17 cellular contexts compared by ENCODE assay signal in the genomic region with DNA sequence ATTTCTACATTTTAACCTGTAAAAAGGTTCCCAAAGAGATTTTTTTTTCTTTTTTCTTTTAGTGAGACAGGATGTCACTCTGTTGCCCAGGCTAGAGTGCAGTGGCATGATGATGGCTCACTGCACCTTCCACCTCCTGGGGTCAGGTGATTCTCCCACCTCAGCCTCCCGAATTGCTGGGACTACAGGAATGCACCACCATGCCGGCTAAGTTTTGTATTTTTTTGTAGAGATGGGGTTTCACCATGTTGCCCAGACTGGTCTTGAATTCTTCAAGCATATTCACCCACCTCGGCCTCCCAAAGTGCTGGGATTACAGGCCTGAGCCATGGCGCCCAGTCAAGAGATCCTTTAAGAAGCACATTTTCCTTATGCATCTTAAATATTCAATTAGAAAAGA. TPM values are rescaled to one million over a fixed set of nuclear protein-coding genes. Genes with fewer than 3 reads are reported as not detected.
DNase-seq lines count a peak whose midpoint lies in the region; ATAC-seq and TF ChIP-seq lines count a peak whose summit lies in the region.
"Had no signal": no experiment of that assay in that cellular context is flagged by ENCODE, and none has a peak within 500 bp of the region (broad histone marks: within the 10 kb centered on the region; RNA-seq: fewer than 3 reads in every experiment).

No MANE protein-coding gene starts in this region.

- H3K23ac ChIP-seq in trophoblast cell (ENCODE audit: low read length): no peak overlapping the region

- no peaks in the 10 kb centered on the region for H3K27me3 Mint-ChIP-seq in activated naive CD4-positive, alpha-beta T cell treated with anti-CD3 and anti-CD28 coated beads, Interleukin-2, amount 10 ng/mL, durations not matched to agents 7 days and 5 days
- no peaks in the 10 kb centered on the region for H3K27me3 Mint-ChIP-seq in activated naive CD8-positive, alpha-beta T cell
- no peaks in the 10 kb centered on the region for H3K27me3 Mint-ChIP-seq in stimulated activated memory B cell treated with anti-CD40 and anti-IgM and Interleukin-4, amounts not matched to agents 10 μg/mL and 1 μg/mL and 100 μg/mL, for 72 hours
- H3K27me3 Mint-ChIP-seq: dendritic cell treated with granulocyte-macrophage colony-stimulating factor and Interleukin-4, amounts not matched to agents 40 ng/mL and 50 ng/mL, for 4 days had no signal

- no peak overlapping the region for H4K91ac ChIP-seq in trophoblast cell (ENCODE audit: low read depth, low read length)

- H3K36me3 ChIP-seq in OCI-LY1 (ENCODE audit: insufficient read depth, low read length) (peaks cover 90% of the 10 kb centered on the region), trophoblast cell (ENCODE audit: control insufficient read depth in 1 of 2, insufficient read depth in 2 of 2, low read length in 2 of 2) (no peaks in the 10 kb centered on the region)
- H3K36me3 ChIP-seq: gastroesophageal sphincter had no signal

- H2AK5ac ChIP-seq in trophoblast cell (ENCODE audit: low read length): no peak overlapping the region

- H3K4me3 Mint-ChIP-seq in activated naive CD4-positive, alpha-beta T cell treated with anti-CD3 and anti-CD28 coated beads, Interleukin-2, amount 10 ng/mL, durations not matched to agents 7 days and 5 days: peak overlapping the region; percentile 70
- H3K4me3 Mint-ChIP-seq in activated naive CD8-positive, alpha-beta T cell: peak overlapping the region; percentile 88
- H3K4me3 Mint-ChIP-seq in stimulated activated memory B cell treated with anti-CD40 and anti-IgM and Interleukin-4, amounts not matched to agents 10 μg/mL and 1 μg/mL and 100 μg/mL, for 72 hours: peak overlapping the region; percentile 59
- H3K4me3 Mint-ChIP-seq: dendritic cell treated with granulocyte-macrophage colony-stimulating factor and Interleukin-4, amounts not matched to agents 40 ng/mL and 50 ng/mL, for 4 days had no signal

- peaks cover 99% of the 10 kb centered on the region for H3K4me1 ChIP-seq in OCI-LY1 (ENCODE audit: insufficient read depth, low read length, severe bottlenecking)
- H3K4me1 ChIP-seq in trophoblast cell (ENCODE audit: control insufficient read depth in 1 of 2, insufficient read depth in 2 of 2, low read length in 2 of 2): no peaks in the 10 kb centered on the region
- H3K4me1 ChIP-seq: gastroesophageal sphincter had no signal

- DNase-seq in activated naive CD4-positive, alpha-beta T cell treated with anti-CD3 and anti-CD28 coated beads, Interleukin-2, amount 10 ng/mL, durations not matched to agents 7 days and 5 days: no peak
- no peak for DNase-seq in activated naive CD4-positive, alpha-beta T cell treated with anti-CD3 and anti-CD28 coated beads, Interleukin-2, amount 50 U/mL, for 16 hours
- DNase-seq in SIG-M5 (lab: John Stamatoyannopoulos, UW) (no peak), trophoblast cell (no peak)
- DNase-seq: activated CD4-positive, alpha-beta T cell treated with anti-CD3 and anti-CD28 coated beads, Interleukin-2, amount 50 U/mL, for 1 hour; activated effector memory CD4-positive, alpha-beta T cell treated with anti-CD3 and anti-CD28 coated beads, Interleukin-2, amount 50 U/mL, for 16 hours; NCI-H2029 treated with DMSO at 0.1 percent for 48 hours; NCI-H510A; right cardiac atrium; SHP77 had no signal

- peak overlapping the region; percentile 85 for H3K27ac Mint-ChIP-seq in activated naive CD4-positive, alpha-beta T cell treated with anti-CD3 and anti-CD28 coated beads, Interleukin-2, amount 10 ng/mL, durations not matched to agents 7 days and 5 days
- peak overlapping the region; percentile 96 for H3K27ac Mint-ChIP-seq in activated naive CD8-positive, alpha-beta T cell
- H3K27ac Mint-ChIP-seq in stimulated activated memory B cell treated with anti-CD40 and anti-IgM and Interleukin-4, amounts not matched to agents 10 μg/mL and 1 μg/mL and 100 μg/mL, for 72 hours: peak overlapping the region; percentile 66
- H3K27ac Mint-ChIP-seq: dendritic cell treated with granulocyte-macrophage colony-stimulating factor and Interleukin-4, amounts not matched to agents 40 ng/mL and 50 ng/mL, for 4 days had no signal

- no peak overlapping the region for H3K4ac ChIP-seq in trophoblast cell (ENCODE audit: low read depth, low read length)

- H3K4me2 ChIP-seq in OCI-LY1 (ENCODE audit: low read length): peak overlapping the region; percentile 56
- no peak overlapping the region for H3K4me2 ChIP-seq in trophoblast cell (ENCODE audit: low read length)

- H3K4me1 Mint-ChIP-seq in activated naive CD4-positive, alpha-beta T cell treated with anti-CD3 and anti-CD28 coated beads, Interleukin-2, amount 10 ng/mL, durations not matched to agents 7 days and 5 days: peaks cover 85% of the 10 kb centered on the region
- peaks cover 84% of the 10 kb centered on the region for H3K4me1 Mint-ChIP-seq in activated naive CD8-positive, alpha-beta T cell (ENCODE audit: low read depth)
- peaks cover 96% of the 10 kb centered on the region for H3K4me1 Mint-ChIP-seq in stimulated activated memory B cell treated with anti-CD40 and anti-IgM and Interleukin-4, amounts not matched to agents 10 μg/mL and 1 μg/mL and 100 μg/mL, for 72 hours

- peaks cover 100% of the 10 kb centered on the region for H3K79me2 ChIP-seq in OCI-LY1 (ENCODE audit: insufficient read depth, low read length)
- H3K79me2 ChIP-seq in trophoblast cell (ENCODE audit: control insufficient read depth, insufficient read depth, low read length, poor library complexity): no peaks in the 10 kb centered on the region

- H4K8ac ChIP-seq in trophoblast cell (ENCODE audit: low read depth, low read length): no peak overlapping the region

- no peak overlapping the region for H3K18ac ChIP-seq in trophoblast cell (ENCODE audit: low read length)

- H2BK5ac ChIP-seq in trophoblast cell (ENCODE audit: low read depth, low read length, poor library complexity): no peak overlapping the region

- no CpG with 5 or more reads among the region's 4 CpGs for WGBS in trophoblast cell (ENCODE audit: extremely low coverage, insufficient coverage, insufficient read length)

- TF ChIP-seq CTCF in OCI-LY1 (IDR thresholded peaks at IDR 0.05; ENCODE audit: low read length): no peak

- H3K79me1 ChIP-seq in trophoblast cell (ENCODE audit: low read length): no peaks in the 10 kb centered on the region

- H4K20me1 ChIP-seq in OCI-LY1 (ENCODE audit: insufficient read depth, low read length): no peaks in the 10 kb centered on the region

- no peak for ATAC-seq in stimulated activated memory B cell treated with anti-CD40 and anti-IgM and Interleukin-4, amounts not matched to agents 10 μg/mL and 1 μg/mL and 100 μg/mL, for 72 hours
- no peak for ATAC-seq in GM18520 (IDR thresholded peaks at IDR 0.05; ENCODE audit: unreplicated experiment)
- ATAC-seq: gastroesophageal sphincter, right cardiac atrium had no signal

- H2BK120ac ChIP-seq in trophoblast cell (ENCODE audit: insufficient read depth, low read length, poor library complexity): no peak overlapping the region

- no peak overlapping the region for H2BK12ac ChIP-seq in trophoblast cell (ENCODE audit: low read length)

- H3F3A ChIP-seq in OCI-LY1 (ENCODE audit: insufficient read depth, low read length): no peaks in the 10 kb centered on the region

- peak overlapping the region; percentile 48 for H3K4me3 ChIP-seq in OCI-LY1 (ENCODE audit: low read depth, low read length, poor library complexity, severe bottlenecking)
- no peak overlapping the region for H3K4me3 ChIP-seq in trophoblast cell (ENCODE audit: low read depth, low read length)
- H3K4me3 ChIP-seq: gastroesophageal sphincter had no signal

- H3K9me3 ChIP-seq in OCI-LY1 (ENCODE audit: low read length) (no peaks in the 10 kb centered on the region), trophoblast cell (ENCODE audit: insufficient read depth, low read depth, low read length) (no peaks in the 10 kb centered on the region)
- H3K9me3 ChIP-seq: gastroesophageal sphincter had no signal

- peak overlapping the region; percentile 31; the same call in 1 of the 2 replicates for H3K9ac ChIP-seq in OCI-LY1 (ENCODE audit: low read length)
- H3K9ac ChIP-seq in trophoblast cell (ENCODE audit: low read length): no peak overlapping the region

- H3K27ac ChIP-seq in OCI-LY1 (ENCODE audit: low read depth, low read length, poor library complexity, severe bottlenecking): peak overlapping the region; percentile 70
- no peak overlapping the region for H3K27ac ChIP-seq in trophoblast cell (ENCODE audit: low read depth, low read length)
- H3K27ac ChIP-seq: gastroesophageal sphincter had no signal

- H4K12ac ChIP-seq in trophoblast cell (ENCODE audit: low read depth, low read length): no peak overlapping the region

- peaks cover 81% of the 10 kb centered on the region for H3K36me3 Mint-ChIP-seq in activated naive CD4-positive, alpha-beta T cell treated with anti-CD3 and anti-CD28 coated beads, Interleukin-2, amount 10 ng/mL, durations not matched to agents 7 days and 5 days
- H3K36me3 Mint-ChIP-seq in activated naive CD8-positive, alpha-beta T cell: peaks cover 43% of the 10 kb centered on the region
- H3K36me3 Mint-ChIP-seq in stimulated activated memory B cell treated with anti-CD40 and anti-IgM and Interleukin-4, amounts not matched to agents 10 μg/mL and 1 μg/mL and 100 μg/mL, for 72 hours: peaks cover 58% of the 10 kb centered on the region

- no peaks in the 10 kb centered on the region for H3K27me3 ChIP-seq in OCI-LY1 (ENCODE audit: insufficient read depth, low read length)
- H3K27me3 ChIP-seq in trophoblast cell (ENCODE audit: insufficient read depth, low read length): no peaks in the 10 kb centered on the region
- H3K27me3 ChIP-seq: gastroesophageal sphincter had no signal

- no peak overlapping the region for H3K14ac ChIP-seq in trophoblast cell (ENCODE audit: low read length)

- H3K9me2 ChIP-seq in OCI-LY1 (ENCODE audit: low read depth, low read length): no peaks in the 10 kb centered on the region

- H2AFZ ChIP-seq in OCI-LY1 (ENCODE audit: low read length) (no peak overlapping the region), trophoblast cell (ENCODE audit: insufficient read depth, low read length, poor library complexity) (no peak overlapping the region)

- H3K9me3 Mint-ChIP-seq in activated naive CD4-positive, alpha-beta T cell treated with anti-CD3 and anti-CD28 coated beads, Interleukin-2, amount 10 ng/mL, durations not matched to agents 7 days and 5 days: no peaks in the 10 kb centered on the region
- H3K9me3 Mint-ChIP-seq in activated naive CD8-positive, alpha-beta T cell (ENCODE audit: low read depth): no peaks in the 10 kb centered on the region
- no peaks in the 10 kb centered on the region for H3K9me3 Mint-ChIP-seq in stimulated activated memory B cell treated with anti-CD40 and anti-IgM and Interleukin-4, amounts not matched to agents 10 μg/mL and 1 μg/mL and 100 μg/mL, for 72 hours
- H3K9me3 Mint-ChIP-seq: dendritic cell treated with granulocyte-macrophage colony-stimulating factor and Interleukin-4, amounts not matched to agents 40 ng/mL and 50 ng/mL, for 4 days had no signal

- CTCF ChIA-PET in activated naive CD4-positive, alpha-beta T cell treated with anti-CD3 and anti-CD28 coated beads, Interleukin-2, amount 10 ng/mL, durations not matched to agents 7 days and 5 days (lab: Charles Lee): interaction anchor here (1.3 to 1.5 kb wide), 2 partner anchors 10 to 100 kb away, joined by 3 to 5 read pairs; no protein-coding TSS in a partner anchor

RNA-seq across cellular contexts. Expression of a gene that starts 12.6 kb away (rescaled TPM):
- 0.15 and 0.22 TPM in 2 replicates for polyA plus RNA-seq in trophoblast cell (2013)
- polyA plus RNA-seq: AG04450 had no signal
